In genomic region chr6:31619805-31620585, GRCh38 we compare ENCODE assay signal across 8 cellular contexts. TPM values are rescaled to one million over a fixed set of nuclear protein-coding genes. Genes with fewer than 3 reads are reported as not detected.
DNase-seq lines count a peak whose midpoint lies in the region; ATAC-seq and TF ChIP-seq lines count a peak whose summit lies in the region.

No MANE protein-coding gene starts in this region.

- TF ChIP-seq POLR2A in esophagus muscularis mucosa (IDR thresholded peaks at IDR 0.05; ENCODE audit: low read depth) = peak; percentile 64

- H3K4me3 Mint-ChIP-seq in activated T-cell treated with anti-CD3 and anti-CD28 coated beads, Interleukin-2, amount 50 U/mL, for 72 hours = peak overlapping the region; percentile 77 to 85

- peaks cover 54% of the 10 kb centered on the region for H3K4me1 Mint-ChIP-seq in activated T-cell treated with anti-CD3 and anti-CD28 coated beads, Interleukin-2, amount 50 U/mL, for 72 hours (ENCODE audit: low read depth)

- no peak for TF ChIP-seq EP300 in esophagus muscularis mucosa (IDR thresholded peaks at IDR 0.05)

- TSS peak; percentile 100 for BruUV-seq in Panc1 (replicated peaks; lab: Mats Ljungman, UMichigan)

- H3K4me1 ChIP-seq in KMS-11 (ENCODE audit: low read depth, poor library complexity, severe bottlenecking) = peaks cover 32% of the 10 kb centered on the region
- peaks cover 12% of the 10 kb centered on the region for H3K4me1 ChIP-seq in Panc1 (ENCODE audit: control insufficient read depth, insufficient read depth, low read length)
- H3K4me1 ChIP-seq in esophagus muscularis mucosa = peaks cover 15 to 32% (median 24%) of the 10 kb centered on the region in 4 donors
- peaks cover 18% of the 10 kb centered on the region for H3K4me1 ChIP-seq in muscle layer of colon (ENCODE audit: insufficient read depth, low read length)

- DNase-seq in DMS79 treated with DMSO at 0.1 percent for 48 hours (lab: John Stamatoyannopoulos, UW) = peak; percentile 97
- peak; percentile 95 for DNase-seq in Panc1 (ENCODE audit: low read depth, low spot score)
- peak; percentile 98 to 99 for DNase-seq in activated T-cell treated with anti-CD3 and anti-CD28 coated beads, Interleukin-2, amount 50 U/mL, for 72 hours
- DNase-seq in esophagus muscularis mucosa (ENCODE audit: extremely low spot score) = peak; percentile 99
- DNase-seq in stimulated activated CD8-positive, alpha-beta memory T cell treated with anti-CD3 and anti-CD28 coated beads, Interleukin-7, amount 100 ng/mL, for 1 hour (ENCODE audit: low read depth in 2 of 2) = peak; percentile 87 to 91

- TF ChIP-seq CTCF in KMS-11 (conservative IDR thresholded peaks at IDR 0.05; ENCODE audit: low read depth, low read length) (no peak), Panc1 (IDR thresholded peaks at IDR 0.05) (no peak), esophagus muscularis mucosa (IDR thresholded peaks at IDR 0.05) (no peak)

- in situ Hi-C loops in Panc1 (cut with HindIII; ENCODE audit: low pct_unique_long_range_greater_than_20kb, low sequenced_read_pairs) = no loop called here

- intact Hi-C loops in Panc1 (cut with micrococcal nuclease; ENCODE audit: unreplicated experiment) (no loop called here), esophagus muscularis mucosa (cut with DNase I) (no loop called here)

- no peaks in the 10 kb centered on the region for H4K20me1 ChIP-seq in KMS-11 (ENCODE audit: insufficient read depth)

- H3K9me3 Mint-ChIP-seq in activated T-cell treated with anti-CD3 and anti-CD28 coated beads, Interleukin-2, amount 50 U/mL, for 72 hours = no peaks in the 10 kb centered on the region

- H3K9me3 ChIP-seq in Panc1 (ENCODE audit: control insufficient read depth, insufficient read depth, low read depth, low read length) (no peaks in the 10 kb centered on the region), esophagus muscularis mucosa (no peaks in the 10 kb centered on the region), muscle layer of colon (ENCODE audit: low read length) (no peaks in the 10 kb centered on the region)

- H3K27me3 ChIP-seq in KMS-11 (ENCODE audit: insufficient read depth, low read depth) (no peaks in the 10 kb centered on the region), Panc1 (ENCODE audit: control insufficient read depth, insufficient read depth, low read length) (no peaks in the 10 kb centered on the region), esophagus muscularis mucosa (no peaks in the 10 kb centered on the region), muscle layer of colon (ENCODE audit: control insufficient read depth in 1 of 2, insufficient read depth in 2 of 2, low read length in 2 of 2) (no peaks in the 10 kb centered on the region)

- H3K4me3 ChIP-seq in KMS-11 (IDR thresholded peaks at IDR 0.05; ENCODE audit: insufficient read depth, low read depth, low read length) (no peak overlapping the region), Panc1 (ENCODE audit: low read depth in 2 of 2, low read length in 2 of 2) (peak overlapping the region; percentile 58 to 76), esophagus muscularis mucosa (peak overlapping the region; percentile 69 to 88 (median 77)), muscle layer of colon (ENCODE audit: low read depth in 1 of 2, low read length in 2 of 2) (peak overlapping the region; percentile 58 to 64)

- under 1% methylated on average over 50 of the region's 50 CpGs for WGBS in esophagus muscularis mucosa

- peak overlapping the region; percentile 94; the same call in 1 of the 2 replicates for H3K9ac ChIP-seq in KMS-11
- H3K9ac ChIP-seq in muscle layer of colon (ENCODE audit: low read length) = peak overlapping the region; percentile 65

- peaks cover 14% of the 10 kb centered on the region; the same call in 1 of the 2 replicates for H3K36me3 ChIP-seq in KMS-11 (ENCODE audit: insufficient read depth)
- H3K36me3 ChIP-seq in Panc1 (ENCODE audit: control insufficient read depth, insufficient read depth, low read length) = peaks cover 15% of the 10 kb centered on the region
- peaks cover 15 to 25% (median 21%) of the 10 kb centered on the region in 4 donors for H3K36me3 ChIP-seq in esophagus muscularis mucosa
- peaks cover 19% of the 10 kb centered on the region for H3K36me3 ChIP-seq in muscle layer of colon (ENCODE audit: insufficient read depth, low read length)

- ATAC-seq in GM21786 (IDR thresholded peaks at IDR 0.05; ENCODE audit: unreplicated experiment) (peak; percentile 82), Panc1 (peak; percentile 93)
- ATAC-seq in activated T-cell treated with anti-CD3 and anti-CD28 coated beads, Interleukin-2, amount 50 U/mL, for 72 hours (replicated peaks in 1 of 2) = peak; percentile 84 to 88

- peaks cover 15 to 28% of the 10 kb centered on the region in 2 donors for H3K36me3 Mint-ChIP-seq in activated T-cell treated with anti-CD3 and anti-CD28 coated beads, Interleukin-2, amount 50 U/mL, for 72 hours (ENCODE audit: insufficient read depth in 2 of 2)

- H3K27ac ChIP-seq in KMS-11 (peak overlapping the region; percentile 87), Panc1 (ENCODE audit: low read length) (peak overlapping the region; percentile 92), esophagus muscularis mucosa (replicated peaks in 1 of 4) (peak overlapping the region; percentile 92 to 99 (median 96)), muscle layer of colon (ENCODE audit: low read depth, low read length) (peak overlapping the region; percentile 94)

- H2AFZ ChIP-seq in KMS-11 (ENCODE audit: low read depth) = peak overlapping the region; percentile 48; the same call in 1 of the 2 replicates

- peak overlapping the region; percentile 81 for H3K27ac Mint-ChIP-seq in activated T-cell treated with anti-CD3 and anti-CD28 coated beads, Interleukin-2, amount 50 U/mL, for 72 hours

- peaks cover 39% of the 10 kb centered on the region for H3K79me2 ChIP-seq in KMS-11 (ENCODE audit: insufficient read depth, low read depth)

- POLR2A ChIA-PET in Panc1 (lab: Charles Lee) = no interaction called here

- CTCF ChIA-PET in Panc1 (lab: Charles Lee) = no interaction called here

- no peaks in the 10 kb centered on the region for H3K27me3 Mint-ChIP-seq in activated T-cell treated with anti-CD3 and anti-CD28 coated beads, Interleukin-2, amount 50 U/mL, for 72 hours (ENCODE audit: low read depth)

- H3K4me2 ChIP-seq in KMS-11 = peak overlapping the region; percentile 77

RNA-seq across cellular contexts. Expression of gene PRRC2A, which starts 0.5 kb away (rescaled TPM):
- total RNA-seq in Panc1 (2021; ENCODE audit: unreplicated experiment) (318 TPM), esophagus muscularis mucosa (100 to 1,000 TPM in 2 of 4 donors, 10 to 100 TPM in 2; 68.8 to 138 (median 89.2) TPM)
- polyA plus RNA-seq in Panc1 (2012; ENCODE audit: insufficient read length) = 246 TPM
- 100 to 1,000 TPM; 260 to 285 TPM for total RNA-seq in activated T-cell treated with anti-CD3 and anti-CD28 coated beads, Interleukin-2, amount 50 U/mL, for 72 hours

RNA-seq across cellular contexts. Expression of gene AIF1, which starts 5.0 kb away (rescaled TPM):
- 0.44 TPM for total RNA-seq in Panc1 (2021; ENCODE audit: unreplicated experiment)
- polyA plus RNA-seq in Panc1 (2012; ENCODE audit: insufficient read length) = not detected
- 10 to 100 TPM; 68.7 to 98.1 TPM for total RNA-seq in activated T-cell treated with anti-CD3 and anti-CD28 coated beads, Interleukin-2, amount 50 U/mL, for 72 hours
- 10 to 100 TPM in 3 of 4 donors, 1 to 10 TPM in 1; 9.4 to 41.9 (median 14.4) TPM for total RNA-seq in esophagus muscularis mucosa

RNA-seq across cellular contexts. Expression of gene NCR3, which starts 27.2 kb away (rescaled TPM):
- total RNA-seq in Panc1 (2021; ENCODE audit: unreplicated experiment) = not detected
- polyA plus RNA-seq in Panc1 (2012; ENCODE audit: insufficient read length) = not detected
- total RNA-seq in activated T-cell treated with anti-CD3 and anti-CD28 coated beads, Interleukin-2, amount 50 U/mL, for 72 hours = 10 to 100 TPM; 15.0 to 24.7 TPM
- not detected for total RNA-seq in esophagus muscularis mucosa

RNA-seq across cellular contexts. Expression of gene BAG6, which starts 32.5 kb away (rescaled TPM):
- total RNA-seq in Panc1 (2021; ENCODE audit: unreplicated experiment) (491 TPM), esophagus muscularis mucosa (100 to 1,000 TPM; 173 to 283 (median 217) TPM)
- 565 TPM for polyA plus RNA-seq in Panc1 (2012; ENCODE audit: insufficient read length)
- 100 to 1,000 TPM; 265 to 272 TPM for total RNA-seq in activated T-cell treated with anti-CD3 and anti-CD28 coated beads, Interleukin-2, amount 50 U/mL, for 72 hours

RNA-seq across cellular contexts. Expression of gene LST1, which starts 33.9 kb away (rescaled TPM):
- total RNA-seq in Panc1 (2021; ENCODE audit: unreplicated experiment) = not detected
- polyA plus RNA-seq in Panc1 (2012; ENCODE audit: insufficient read length) = 0.36 TPM
- 10 to 100 TPM; 24.6 to 27.0 TPM for total RNA-seq in activated T-cell treated with anti-CD3 and anti-CD28 coated beads, Interleukin-2, amount 50 U/mL, for 72 hours
- total RNA-seq in esophagus muscularis mucosa = 1 to 10 TPM; 1.9 to 9.3 (median 6.8) TPM

Comparison
In these comparisons a context has a peak if more than half of its experiments do, and no peak if none do; other contexts are left out.
1. RNA of gene NCR3, which starts 27.2 kb away (total RNA-seq): 15.0 to 24.7 TPM in activated T-cell treated with anti-CD3 and anti-CD28 coated beads, Interleukin-2, amount 50 U/mL, for 72 hours; not detected in Panc1 (single experiment) and not detected in esophagus muscularis mucosa; every median in the first group is over 10 times any median in the second.
2. Peak in every context shown above with its lines, with median percentiles within 50 percentile points of each other: DNase-seq, ATAC-seq and H3K27ac ChIP-seq.